ENCODE assay signal across 8 cellular contexts in genomic region chr12:53743277-53744129, GRCh38. TPM values are rescaled to one million over a fixed set of nuclear protein-coding genes. Genes with fewer than 3 reads are reported as not detected.
DNase-seq lines count a peak whose midpoint lies in the region; ATAC-seq and TF ChIP-seq lines count a peak whose summit lies in the region.

No MANE protein-coding gene starts in this region.

- H3K9ac ChIP-seq in mucosa of stomach (ENCODE audit: low read length), result no peak overlapping the region

- peak; percentile 93 for TF ChIP-seq CTCF in endothelial cell (IDR thresholded peaks at IDR 0.05; ENCODE audit: unreplicated experiment)

- peak; percentile 58 for ATAC-seq in HG03108 (IDR thresholded peaks at IDR 0.05; ENCODE audit: unreplicated experiment)
- ATAC-seq in activated CD8-positive, alpha-beta T cell treated with anti-CD3 and anti-CD28 coated beads, Interleukin-2, amount 10 ng/mL, durations not matched to agents 7 days and 5 days, result peak; percentile 69
- peak; percentile 70 for ATAC-seq in stimulated activated naive CD8-positive, alpha-beta T cell treated with anti-CD3 and anti-CD28 coated beads, Interleukin-15, amount 100 ng/mL, for 72 hours
- no peak for ATAC-seq in HG03139 (IDR thresholded peaks at IDR 0.05; ENCODE audit: unreplicated experiment)

- H3K4me1 Mint-ChIP-seq in activated CD8-positive, alpha-beta T cell treated with anti-CD3 and anti-CD28 coated beads, Interleukin-2, amount 10 ng/mL, durations not matched to agents 7 days and 5 days (ENCODE audit: low read depth), result peaks cover 12% of the 10 kb centered on the region
- H3K4me1 Mint-ChIP-seq in endothelial cell (ENCODE audit: unreplicated experiment), result peaks cover 31% of the 10 kb centered on the region
- peaks cover 29% of the 10 kb centered on the region for H3K4me1 Mint-ChIP-seq in stimulated activated naive CD8-positive, alpha-beta T cell treated with anti-CD3 and anti-CD28 coated beads, Interleukin-15, amount 100 ng/mL, for 72 hours

- H3K27ac Mint-ChIP-seq in activated CD8-positive, alpha-beta T cell treated with anti-CD3 and anti-CD28 coated beads, Interleukin-2, amount 10 ng/mL, durations not matched to agents 7 days and 5 days, result no peak overlapping the region
- no peak overlapping the region for H3K27ac Mint-ChIP-seq in endothelial cell (ENCODE audit: unreplicated experiment)
- no peak overlapping the region for H3K27ac Mint-ChIP-seq in stimulated activated naive CD8-positive, alpha-beta T cell treated with anti-CD3 and anti-CD28 coated beads, Interleukin-15, amount 100 ng/mL, for 72 hours

- peak overlapping the region; percentile 29 for H3K4me3 ChIP-seq in mucosa of stomach (ENCODE audit: low read length)

- H3K9me3 Mint-ChIP-seq in activated CD8-positive, alpha-beta T cell treated with anti-CD3 and anti-CD28 coated beads, Interleukin-2, amount 10 ng/mL, durations not matched to agents 7 days and 5 days (ENCODE audit: insufficient read depth), result no peaks in the 10 kb centered on the region
- H3K9me3 Mint-ChIP-seq in endothelial cell (ENCODE audit: unreplicated experiment), result no peaks in the 10 kb centered on the region
- no peaks in the 10 kb centered on the region for H3K9me3 Mint-ChIP-seq in stimulated activated naive CD8-positive, alpha-beta T cell treated with anti-CD3 and anti-CD28 coated beads, Interleukin-15, amount 100 ng/mL, for 72 hours

- no peaks in the 10 kb centered on the region for H3K36me3 Mint-ChIP-seq in activated CD8-positive, alpha-beta T cell treated with anti-CD3 and anti-CD28 coated beads, Interleukin-2, amount 10 ng/mL, durations not matched to agents 7 days and 5 days (ENCODE audit: low read depth)
- peaks cover 11% of the 10 kb centered on the region for H3K36me3 Mint-ChIP-seq in endothelial cell (ENCODE audit: low read depth, unreplicated experiment)

- peak; percentile 84 for DNase-seq in D341Med (ENCODE audit: low spot score)
- peak; percentile 88 for DNase-seq in NCI-H82 (lab: John Stamatoyannopoulos, UW)
- peak; percentile 73 for DNase-seq in activated CD8-positive, alpha-beta T cell treated with anti-CD3 and anti-CD28 coated beads, Interleukin-2, amount 10 ng/mL, durations not matched to agents 7 days and 5 days
- DNase-seq in endothelial cell (ENCODE audit: low spot score), result peak; percentile 70
- DNase-seq in stimulated activated naive CD8-positive, alpha-beta T cell treated with anti-CD3 and anti-CD28 coated beads, Interleukin-15, amount 100 ng/mL, for 72 hours, result peak; percentile 59 to 65

- no peaks in the 10 kb centered on the region for H3K36me3 ChIP-seq in mucosa of stomach (ENCODE audit: control insufficient read depth, insufficient read depth, low read length)

- POLR2A ChIA-PET in activated CD8-positive, alpha-beta T cell treated with anti-CD3 and anti-CD28 coated beads, Interleukin-2, amount 10 ng/mL, durations not matched to agents 7 days and 5 days (lab: Charles Lee), result interaction anchor here (1.0 to 1.1 kb wide), 2 partner anchors 18 to 248 kb away, joined by 3 to 5 read pairs; no protein-coding TSS in a partner anchor

- H3K4me3 Mint-ChIP-seq in activated CD8-positive, alpha-beta T cell treated with anti-CD3 and anti-CD28 coated beads, Interleukin-2, amount 10 ng/mL, durations not matched to agents 7 days and 5 days, result peak overlapping the region; percentile 39
- peak overlapping the region; percentile 79 for H3K4me3 Mint-ChIP-seq in endothelial cell (ENCODE audit: unreplicated experiment)
- H3K4me3 Mint-ChIP-seq in stimulated activated naive CD8-positive, alpha-beta T cell treated with anti-CD3 and anti-CD28 coated beads, Interleukin-15, amount 100 ng/mL, for 72 hours, result peak overlapping the region; percentile 53 to 67

- peaks cover 15% of the 10 kb centered on the region for H3K4me1 ChIP-seq in mucosa of stomach (ENCODE audit: control insufficient read depth, insufficient read depth, low read length)

- peaks cover 40% of the 10 kb centered on the region for H3K27me3 Mint-ChIP-seq in activated CD8-positive, alpha-beta T cell treated with anti-CD3 and anti-CD28 coated beads, Interleukin-2, amount 10 ng/mL, durations not matched to agents 7 days and 5 days (ENCODE audit: low read depth)
- peaks cover 35% of the 10 kb centered on the region for H3K27me3 Mint-ChIP-seq in endothelial cell (ENCODE audit: unreplicated experiment)
- no peaks in the 10 kb centered on the region for H3K27me3 Mint-ChIP-seq in stimulated activated naive CD8-positive, alpha-beta T cell treated with anti-CD3 and anti-CD28 coated beads, Interleukin-15, amount 100 ng/mL, for 72 hours

- peaks cover 86% of the 10 kb centered on the region for H3K27me3 ChIP-seq in mucosa of stomach (ENCODE audit: control insufficient read depth, insufficient read depth, low read length)

- CTCF ChIA-PET in activated CD8-positive, alpha-beta T cell treated with anti-CD3 and anti-CD28 coated beads, Interleukin-2, amount 10 ng/mL, durations not matched to agents 7 days and 5 days (lab: Charles Lee), result interaction anchor here (0.6 to 10.2 kb wide), 31 partner anchors 11 to 1973 kb away, joined by 3 to 342 read pairs (median 6); partner anchors contain the start of genes ATP5MC2, BLOC1S1, CALCOCO1 and CISTR

- H3K9me3 ChIP-seq in mucosa of stomach (ENCODE audit: control insufficient read depth, low read length), result no peaks in the 10 kb centered on the region

RNA-seq across cellular contexts. Expression of gene CISTR, which starts 8.3 kb away (rescaled TPM):
- total RNA-seq in activated CD8-positive, alpha-beta T cell treated with anti-CD3 and anti-CD28 coated beads, Interleukin-2, amount 10 ng/mL, durations not matched to agents 7 days and 5 days, result not detected
- total RNA-seq in endothelial cell (ENCODE audit: unreplicated experiment), result 1.4 TPM

RNA-seq across cellular contexts. Expression of gene CALCOCO1, which starts 16.3 kb away (rescaled TPM):
- 10 to 100 TPM; 23.8 to 27.9 TPM for total RNA-seq in activated CD8-positive, alpha-beta T cell treated with anti-CD3 and anti-CD28 coated beads, Interleukin-2, amount 10 ng/mL, durations not matched to agents 7 days and 5 days
- total RNA-seq in endothelial cell (ENCODE audit: unreplicated experiment), result 144 TPM
